Comparison of ENCODE assay signal across 14 cellular contexts in the genomic region with DNA sequence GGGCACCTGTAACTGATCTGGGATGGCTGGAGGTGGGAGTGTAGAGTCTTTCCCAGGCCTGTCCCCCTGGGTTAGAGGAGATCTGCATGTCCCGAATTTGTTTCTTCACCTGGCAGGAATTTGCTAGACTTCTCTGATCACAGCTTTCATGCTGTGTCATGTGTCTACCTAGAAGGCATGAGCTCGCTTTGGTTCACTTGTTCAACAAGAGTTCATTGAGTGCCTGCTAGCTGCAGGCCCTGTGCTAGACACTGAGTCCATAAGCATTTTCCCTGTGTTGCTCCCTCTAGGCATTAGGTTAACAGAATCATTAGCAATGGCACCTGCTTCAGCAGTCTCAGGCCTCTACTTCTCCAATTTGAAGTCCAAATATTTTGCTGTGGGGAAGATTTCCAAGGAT.
"Had no signal": no experiment of that assay in that cellular context is flagged by ENCODE, and none has a peak within 500 bp of the region (broad histone marks: within the 10 kb centered on the region; RNA-seq: fewer than 3 reads in every experiment).

No MANE protein-coding gene starts in this region.

- H3K9me3 ChIP-seq: suprapubic skin had no signal

- H3K27ac ChIP-seq: dorsolateral prefrontal cortex, suprapubic skin, tibial artery had no signal

- H3K27me3 Mint-ChIP-seq: central memory CD8-positive, alpha-beta T cell; naive B cell had no signal

- H3K4me1 Mint-ChIP-seq: central memory CD8-positive, alpha-beta T cell; immature natural killer cell; nephron had no signal

- H3K27ac Mint-ChIP-seq: nephron had no signal

- H3K9me3 Mint-ChIP-seq: nephron had no signal

- H3K27me3 ChIP-seq: dorsolateral prefrontal cortex, suprapubic skin, tibial artery had no signal

- H3K4me1 ChIP-seq: suprapubic skin, tibial artery had no signal

- H3K4me3 ChIP-seq: dorsolateral prefrontal cortex, suprapubic skin, tibial artery had no signal

- ATAC-seq: stimulated activated naive CD8-positive, alpha-beta T cell treated with anti-CD3 and anti-CD28 coated beads, Interleukin-15, Interleukin-2, amounts not matched to agents 100 U/mL and 50 U/mL, for 24 hours had no signal

- DNase-seq: cortex of kidney; dorsolateral prefrontal cortex; effector CD8-positive, alpha-beta T cell; foreskin melanocyte; immature natural killer cell; mesendoderm; naive B cell; small intestine; stimulated activated CD4-positive, alpha-beta T cell treated with anti-CD3 and anti-CD28 coated beads, Interleukin-2, amount 100 ng/mL, for 48 hours; stimulated activated naive CD8-positive, alpha-beta T cell treated with anti-CD3 and anti-CD28 coated beads, Interleukin-15, Interleukin-2, amounts not matched to agents 100 U/mL and 50 U/mL, for 24 hours; tibial artery had no signal

- H3K4me3 Mint-ChIP-seq: central memory CD8-positive, alpha-beta T cell; immature natural killer cell; naive B cell; nephron had no signal
